ENCODE assay signal across 24 cellular contexts in genomic region chr4:158043971-158044618, GRCh38.
"Had no signal": no experiment of that assay in that cellular context is flagged by ENCODE, and none has a peak within 500 bp of the region (broad histone marks: within the 10 kb centered on the region; RNA-seq: fewer than 3 reads in every experiment).

No MANE protein-coding gene starts in this region.

- H3K36me3 Mint-ChIP-seq: activated CD4-positive, alpha-beta memory T cell treated with anti-CD3 and anti-CD28 coated beads for 36 hours; activated naive CD4-positive, alpha-beta T cell treated with anti-CD3 and anti-CD28 coated beads, Interleukin-2, amount 10 ng/mL, durations not matched to agents 7 days and 5 days; activated naive CD8-positive, alpha-beta T cell treated with anti-CD3 and anti-CD28 coated beads, Interleukin-2, amount 10 ng/mL, durations not matched to agents 7 days and 5 days; brain; natural killer cell had no signal

- H3K27ac Mint-ChIP-seq: activated CD4-positive, alpha-beta memory T cell treated with anti-CD3 and anti-CD28 coated beads for 36 hours; activated CD4-positive, alpha-beta T cell treated with anti-CD3 and anti-CD28 coated beads, Interleukin-2, amount 10 ng/mL, durations not matched to agents 24 days and 14 days; activated naive CD4-positive, alpha-beta T cell treated with anti-CD3 and anti-CD28 coated beads, Interleukin-2, amount 10 ng/mL, durations not matched to agents 7 days and 5 days; activated naive CD8-positive, alpha-beta T cell treated with anti-CD3 and anti-CD28 coated beads, Interleukin-2, amount 10 ng/mL, durations not matched to agents 7 days and 5 days; activated T-helper 1 cell treated with anti-CD3 and anti-CD28 coated beads, Interleukin-12 subunit alpha, Interleukin-12 subunit beta, Interleukin-2, Interleukin-4 antibody, amounts not matched to agents 30 ng/mL and 10 ng/mL and 1 ng/mL, durations not matched to agents 14 hours and 24 hours and 36 hours; brain; effector memory CD8-positive, alpha-beta T cell; natural killer cell; neural progenitor cell had no signal

- H3K27me3 Mint-ChIP-seq: activated CD4-positive, alpha-beta memory T cell treated with anti-CD3 and anti-CD28 coated beads for 36 hours; activated CD4-positive, alpha-beta T cell treated with anti-CD3 and anti-CD28 coated beads, Interleukin-2, amount 10 ng/mL, durations not matched to agents 24 days and 14 days; activated naive CD4-positive, alpha-beta T cell treated with anti-CD3 and anti-CD28 coated beads, Interleukin-2, amount 10 ng/mL, durations not matched to agents 7 days and 5 days; activated naive CD8-positive, alpha-beta T cell treated with anti-CD3 and anti-CD28 coated beads, Interleukin-2, amount 10 ng/mL, durations not matched to agents 7 days and 5 days; effector memory CD8-positive, alpha-beta T cell had no signal

- H3K4me1 Mint-ChIP-seq: activated CD4-positive, alpha-beta T cell treated with anti-CD3 and anti-CD28 coated beads, Interleukin-2, amount 10 ng/mL, durations not matched to agents 24 days and 14 days; activated naive CD4-positive, alpha-beta T cell treated with anti-CD3 and anti-CD28 coated beads, Interleukin-2, amount 10 ng/mL, durations not matched to agents 7 days and 5 days; activated naive CD8-positive, alpha-beta T cell treated with anti-CD3 and anti-CD28 coated beads, Interleukin-2, amount 10 ng/mL, durations not matched to agents 7 days and 5 days; brain; natural killer cell; neural progenitor cell had no signal

- H3K9me3 Mint-ChIP-seq: activated naive CD4-positive, alpha-beta T cell treated with anti-CD3 and anti-CD28 coated beads, Interleukin-2, amount 10 ng/mL, durations not matched to agents 7 days and 5 days; activated naive CD8-positive, alpha-beta T cell treated with anti-CD3 and anti-CD28 coated beads, Interleukin-2, amount 10 ng/mL, durations not matched to agents 7 days and 5 days; activated T-helper 1 cell treated with anti-CD3 and anti-CD28 coated beads, Interleukin-12 subunit alpha, Interleukin-12 subunit beta, Interleukin-2, Interleukin-4 antibody, amounts not matched to agents 30 ng/mL and 10 ng/mL and 1 ng/mL, durations not matched to agents 14 hours and 24 hours and 36 hours had no signal

- ATAC-seq: activated CD4-positive, CD25-positive, alpha-beta regulatory T cell treated with anti-CD3 and anti-CD28 coated beads, Interleukin-2, amount 50 U/mL, for 24 hours; effector memory CD8-positive, alpha-beta T cell; gastrocnemius medialis; natural killer cell; right cardiac atrium had no signal

- DNase-seq: activated CD4-positive, alpha-beta memory T cell treated with anti-CD3 and anti-CD28 coated beads for 36 hours; activated CD4-positive, alpha-beta T cell treated with anti-CD3 and anti-CD28 coated beads, Interleukin-2, amount 10 ng/mL, durations not matched to agents 24 days and 14 days; activated CD8-positive, alpha-beta memory T cell treated with anti-CD3 and anti-CD28 coated beads, Interleukin-2, amount 50 U/mL, for 4 hours; activated effector memory CD4-positive, alpha-beta T cell treated with anti-CD3 and anti-CD28 coated beads, Interleukin-2, amount 50 U/mL, for 16 hours; activated naive CD4-positive, alpha-beta T cell treated with anti-CD3 and anti-CD28 coated beads, Interleukin-2, amount 10 ng/mL, durations not matched to agents 7 days and 5 days; activated naive CD8-positive, alpha-beta T cell treated with anti-CD3 and anti-CD28 coated beads, Interleukin-2, amount 10 ng/mL, durations not matched to agents 7 days and 5 days; activated T-cell treated with anti-CD3 and anti-CD28 coated beads, Interleukin-2, amount 50 U/mL, for 1 hour; cortex of kidney; effector memory CD8-positive, alpha-beta T cell; erythroblast; gastrocnemius medialis; glutamatergic neuron; midbrain; natural killer cell; occipital lobe; stimulated activated CD4-positive, alpha-beta T cell treated with anti-CD3 and anti-CD28 coated beads, Interleukin-2, amount 100 ng/mL, for 48 hours; stimulated activated naive CD4-positive, alpha-beta T cell treated with Interleukin-2 at 50 U/mL for 16 hours; transverse colon; uterus had no signal

- H3K4me3 Mint-ChIP-seq: activated CD4-positive, alpha-beta memory T cell treated with anti-CD3 and anti-CD28 coated beads for 36 hours; activated CD4-positive, alpha-beta T cell treated with anti-CD3 and anti-CD28 coated beads, Interleukin-2, amount 10 ng/mL, durations not matched to agents 24 days and 14 days; activated naive CD4-positive, alpha-beta T cell treated with anti-CD3 and anti-CD28 coated beads, Interleukin-2, amount 10 ng/mL, durations not matched to agents 7 days and 5 days; activated naive CD8-positive, alpha-beta T cell treated with anti-CD3 and anti-CD28 coated beads, Interleukin-2, amount 10 ng/mL, durations not matched to agents 7 days and 5 days; activated T-helper 1 cell treated with anti-CD3 and anti-CD28 coated beads, Interleukin-12 subunit alpha, Interleukin-12 subunit beta, Interleukin-2, Interleukin-4 antibody, amounts not matched to agents 30 ng/mL and 10 ng/mL and 1 ng/mL, durations not matched to agents 14 hours and 24 hours and 36 hours; brain; effector memory CD8-positive, alpha-beta T cell; natural killer cell; neural progenitor cell had no signal
